In genomic region chr14:44928793-44929192, GRCh38 we compare ENCODE assay signal across 27 cellular contexts.
"Had no signal": no experiment of that assay in that cellular context is flagged by ENCODE, and none has a peak within 500 bp of the region (broad histone marks: within the 10 kb centered on the region; RNA-seq: fewer than 3 reads in every experiment).

No MANE protein-coding gene starts in this region.

- H3K4me1 Mint-ChIP-seq: central memory CD8-positive, alpha-beta T cell; nephron progenitor cell; stimulated activated memory B cell treated with anti-CD40 and anti-IgM and Interleukin-4, amounts not matched to agents 10 μg/mL and 1 μg/mL and 100 μg/mL, for 72 hours had no signal

- H3K36me3 Mint-ChIP-seq: activated naive CD4-positive, alpha-beta T cell treated with anti-CD3 and anti-CD28 coated beads, Interleukin-2, amount 50 U/mL, for 72 hours had no signal

- DNase-seq: activated CD4-positive, alpha-beta T cell treated with anti-CD3 and anti-CD28 coated beads, Interleukin-2, amount 10 ng/mL, durations not matched to agents 24 days and 14 days; activated CD4-positive, CD25-positive, alpha-beta regulatory T cell treated with anti-CD3 and anti-CD28 coated beads, Interleukin-2, amount 50 U/mL, for 72 hours; activated CD8-positive, alpha-beta T cell treated with anti-CD3 and anti-CD28 coated beads, Interleukin-2, amount 10 ng/mL, durations not matched to agents 7 days and 5 days; activated gamma-delta T cell treated with Interleukin-2 at 50 U/mL for 16 hours; effector CD8-positive, alpha-beta T cell; gastrocnemius medialis; glutamatergic neuron; left cardiac atrium; left ventricle myocardium superior; mucosa of descending colon; nephron progenitor cell; ovary; right lobe of liver; SK-N-SH; stimulated activated CD4-positive, alpha-beta T cell treated with anti-CD3 and anti-CD28 coated beads, Interleukin-4, amount 100 ng/mL, for 24 hours; SW 1271; T1000 had no signal

- H3K27me3 Mint-ChIP-seq: activated CD4-positive, alpha-beta T cell treated with anti-CD3 and anti-CD28 coated beads, Interleukin-2, amount 10 ng/mL, durations not matched to agents 24 days and 14 days; central memory CD8-positive, alpha-beta T cell; progenitor cell of endocrine pancreas; stimulated activated memory B cell treated with anti-CD40 and anti-IgM and Interleukin-4, amounts not matched to agents 10 μg/mL and 1 μg/mL and 100 μg/mL, for 72 hours had no signal

- H3K36me3 ChIP-seq: ovary, right lobe of liver had no signal

- H3K4me1 ChIP-seq: breast epithelium, gastrocnemius medialis, right lobe of liver, tibial nerve had no signal

- H3K9me3 ChIP-seq: breast epithelium, gastrocnemius medialis, mucosa of descending colon, neutrophil, ovary, right lobe of liver, SK-N-SH, tibial nerve had no signal

- H3K4me3 Mint-ChIP-seq: activated CD4-positive, alpha-beta T cell treated with anti-CD3 and anti-CD28 coated beads, Interleukin-2, amount 10 ng/mL, durations not matched to agents 24 days and 14 days; activated CD8-positive, alpha-beta T cell treated with anti-CD3 and anti-CD28 coated beads, Interleukin-2, amount 10 ng/mL, durations not matched to agents 7 days and 5 days; central memory CD8-positive, alpha-beta T cell; nephron progenitor cell; stimulated activated memory B cell treated with anti-CD40 and anti-IgM and Interleukin-4, amounts not matched to agents 10 μg/mL and 1 μg/mL and 100 μg/mL, for 72 hours; T-helper 1 cell treated with Interleukin-12 subunit alpha and Interleukin-12 subunit beta and Interleukin-4 antibody, amounts not matched to agents 30 μg/mL and 1 μg/mL, for 36 hours had no signal

- H3K27me3 ChIP-seq: breast epithelium, gastrocnemius medialis, neutrophil, ovary, right lobe of liver, tibial nerve had no signal

- H3K27ac ChIP-seq: breast epithelium, gastrocnemius medialis, neutrophil, ovary, right lobe of liver, skin epidermis, tibial nerve had no signal

- H3K27ac Mint-ChIP-seq: activated CD4-positive, alpha-beta T cell treated with anti-CD3 and anti-CD28 coated beads, Interleukin-2, amount 10 ng/mL, durations not matched to agents 24 days and 14 days; activated CD8-positive, alpha-beta T cell treated with anti-CD3 and anti-CD28 coated beads, Interleukin-2, amount 10 ng/mL, durations not matched to agents 7 days and 5 days; nephron progenitor cell; progenitor cell of endocrine pancreas; stimulated activated memory B cell treated with anti-CD40 and anti-IgM and Interleukin-4, amounts not matched to agents 10 μg/mL and 1 μg/mL and 100 μg/mL, for 72 hours; T-helper 1 cell treated with Interleukin-12 subunit alpha and Interleukin-12 subunit beta and Interleukin-4 antibody, amounts not matched to agents 30 μg/mL and 1 μg/mL, for 36 hours had no signal

- FAIRE-seq: keratinocyte had no signal

- H3K4me3 ChIP-seq: breast epithelium, gastrocnemius medialis, mucosa of descending colon, ovary, right lobe of liver, skin epidermis, tibial nerve had no signal

- ATAC-seq: activated CD8-positive, alpha-beta T cell treated with anti-CD3 and anti-CD28 coated beads, Interleukin-2, amount 10 ng/mL, durations not matched to agents 7 days and 5 days; activated naive CD4-positive, alpha-beta T cell treated with anti-CD3 and anti-CD28 coated beads, Interleukin-2, amount 50 U/mL, for 72 hours; gastrocnemius medialis; left cardiac atrium; left ventricle myocardium superior; mucosa of descending colon; right lobe of liver; stimulated activated memory B cell treated with anti-CD40 and anti-IgM and Interleukin-4, amounts not matched to agents 10 μg/mL and 1 μg/mL and 100 μg/mL, for 72 hours had no signal

- H3K9me3 Mint-ChIP-seq: activated CD4-positive, alpha-beta T cell treated with anti-CD3 and anti-CD28 coated beads, Interleukin-2, amount 10 ng/mL, durations not matched to agents 24 days and 14 days; activated naive CD4-positive, alpha-beta T cell treated with anti-CD3 and anti-CD28 coated beads, Interleukin-2, amount 50 U/mL, for 72 hours; central memory CD8-positive, alpha-beta T cell; nephron progenitor cell; stimulated activated memory B cell treated with anti-CD40 and anti-IgM and Interleukin-4, amounts not matched to agents 10 μg/mL and 1 μg/mL and 100 μg/mL, for 72 hours; T-helper 1 cell treated with Interleukin-12 subunit alpha and Interleukin-12 subunit beta and Interleukin-4 antibody, amounts not matched to agents 30 μg/mL and 1 μg/mL, for 36 hours had no signal
